12 cellular contexts compared by ENCODE assay signal in the genomic region with DNA sequence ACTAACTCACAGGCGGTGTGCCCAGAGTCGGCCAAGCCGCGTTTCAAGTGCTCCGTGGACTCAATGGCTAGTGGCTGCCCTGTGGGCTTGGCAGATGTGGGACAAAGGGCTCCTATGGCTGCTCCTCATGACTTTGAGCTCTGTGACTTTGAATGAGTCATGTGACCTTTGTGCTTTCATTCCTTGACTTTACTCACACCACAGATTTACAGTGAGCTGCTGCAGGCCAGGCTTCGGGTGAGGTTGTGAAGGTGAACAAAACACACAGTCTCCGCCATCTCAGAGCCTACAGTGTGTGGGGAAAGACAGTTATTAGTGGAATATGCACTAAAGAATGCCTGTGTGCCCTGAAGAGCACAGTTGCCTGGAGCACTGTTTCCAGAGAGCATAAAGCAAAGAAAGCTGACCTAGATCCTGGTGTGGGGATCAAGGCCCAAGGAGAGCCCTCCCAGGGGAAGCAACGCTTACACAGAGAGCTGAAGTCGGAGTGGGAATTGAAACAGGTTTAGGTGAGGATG. TPM values are rescaled to one million over a fixed set of nuclear protein-coding genes. Genes with fewer than 3 reads are reported as not detected.
A peak's percentile ranks its signal among the peaks of the same experiment; 100 is the strongest.
DNase-seq lines count a peak whose midpoint lies in the region; ATAC-seq and TF ChIP-seq lines count a peak whose summit lies in the region.
"Had no signal": no experiment of that assay in that cellular context is flagged by ENCODE, and none has a peak within 500 bp of the region (broad histone marks: within the 10 kb centered on the region; RNA-seq: fewer than 3 reads in every experiment).

No MANE protein-coding gene starts in this region.

- no peak for TF ChIP-seq EP300 in SK-N-SH (IDR thresholded peaks at IDR 0.05; ENCODE audit: borderline replicate concordance in 1 of 2, low read depth in 1 of 2, low read length in 1 of 2)

- peak; percentile 65 for ATAC-seq in activated naive CD8-positive, alpha-beta T cell treated with anti-CD3 and anti-CD28 coated beads, Interleukin-2, amount 50 U/mL, for 24 hours

- H3K4me3 Mint-ChIP-seq in activated naive CD8-positive, alpha-beta T cell treated with anti-CD3 and anti-CD28 coated beads, Interleukin-2, amount 50 U/mL, for 24 hours: no peak overlapping the region
- H3K4me3 Mint-ChIP-seq in activated naive CD8-positive, alpha-beta T cell treated with anti-CD3 and anti-CD28 coated beads for 36 hours: no peak overlapping the region
- H3K4me3 Mint-ChIP-seq: activated B cell treated with CpG ODN at 0.5 μM for 24 hours, memory B cell had no signal

- H3K36me3 ChIP-seq in breast epithelium (no peaks in the 10 kb centered on the region), SK-N-SH (replicated peaks in 1 of 2; ENCODE audit: control insufficient read depth in 1 of 2, insufficient read depth in 2 of 2, low read length in 1 of 2) (no peaks in the 10 kb centered on the region)
- H3K36me3 ChIP-seq: sigmoid colon had no signal

- POLR2A ChIA-PET in SK-N-SH (lab: Yijun Ruan, JAX): no interaction called here

- TF ChIP-seq RAD21 in SK-N-SH (IDR thresholded peaks at IDR 0.05; ENCODE audit: low read length): no peak

- no peak for DNase-seq in activated naive CD8-positive, alpha-beta T cell treated with anti-CD3 and anti-CD28 coated beads, Interleukin-2, amount 50 U/mL, for 24 hours
- DNase-seq in activated naive CD8-positive, alpha-beta T cell treated with anti-CD3 and anti-CD28 coated beads for 36 hours: no peak
- DNase-seq in amniotic epithelial cell (ENCODE audit: low read depth): peak; percentile 28
- peak; percentile 32 for DNase-seq in kidney glomerular epithelial cell (lab: John Stamatoyannopoulos, UW)
- peak in 23 of 49 donors; percentile 8 to 59 (median 29) for DNase-seq in substantia nigra (lab: John Stamatoyannopoulos, UW)
- DNase-seq in breast epithelium (ENCODE audit: low spot score in 2 of 2): no peak
- no peak for DNase-seq in SK-N-SH
- DNase-seq in GM20000 (ENCODE audit: low spot score): no peak
- DNase-seq: activated B cell treated with CpG ODN at 0.5 μM for 24 hours, erythroblast, sigmoid colon had no signal

- no peaks in the 10 kb centered on the region for H4K20me1 ChIP-seq in SK-N-SH (ENCODE audit: insufficient read depth)

- H3K27me3 ChIP-seq in breast epithelium (no peaks in the 10 kb centered on the region), SK-N-SH (ENCODE audit: insufficient read depth) (no peaks in the 10 kb centered on the region)
- H3K27me3 ChIP-seq: sigmoid colon had no signal

- H3K4me2 ChIP-seq in SK-N-SH: no peak overlapping the region

- H3K27ac Mint-ChIP-seq in activated naive CD8-positive, alpha-beta T cell treated with anti-CD3 and anti-CD28 coated beads, Interleukin-2, amount 50 U/mL, for 24 hours: no peak overlapping the region
- no peak overlapping the region for H3K27ac Mint-ChIP-seq in activated naive CD8-positive, alpha-beta T cell treated with anti-CD3 and anti-CD28 coated beads for 36 hours
- H3K27ac Mint-ChIP-seq: activated B cell treated with CpG ODN at 0.5 μM for 24 hours, memory B cell had no signal

- H3K4me1 ChIP-seq in breast epithelium (no peaks in the 10 kb centered on the region), SK-N-SH (ENCODE audit: control insufficient read depth in 1 of 2, insufficient read depth in 2 of 2, low read depth in 1 of 2, low read length in 1 of 2) (no peaks in the 10 kb centered on the region)

- H3K9me3 ChIP-seq in breast epithelium: no peaks in the 10 kb centered on the region
- no peaks in the 10 kb centered on the region for H3K9me3 ChIP-seq in SK-N-SH
- H3K9me3 ChIP-seq: sigmoid colon had no signal

- CTCF ChIA-PET in SK-N-SH (lab: Yijun Ruan, JAX): interaction anchor here (1.6 to 2.5 kb wide), 3 partner anchors 46 to 221 kb away, joined by 4 to 25 read pairs (median 5); no protein-coding TSS in a partner anchor

- H3K79me2 ChIP-seq in SK-N-SH (ENCODE audit: insufficient read depth): no peaks in the 10 kb centered on the region

- WGBS in SK-N-SH (ENCODE audit: low lambda C conversion rate): 92% methylated on average over 9 of the region's 9 CpGs

- no peaks in the 10 kb centered on the region for H3K9me3 Mint-ChIP-seq in activated naive CD8-positive, alpha-beta T cell treated with anti-CD3 and anti-CD28 coated beads, Interleukin-2, amount 50 U/mL, for 24 hours
- no peaks in the 10 kb centered on the region for H3K9me3 Mint-ChIP-seq in activated naive CD8-positive, alpha-beta T cell treated with anti-CD3 and anti-CD28 coated beads for 36 hours
- H3K9me3 Mint-ChIP-seq: activated B cell treated with CpG ODN at 0.5 μM for 24 hours, memory B cell had no signal

- H3K4me1 Mint-ChIP-seq in activated naive CD8-positive, alpha-beta T cell treated with anti-CD3 and anti-CD28 coated beads, Interleukin-2, amount 50 U/mL, for 24 hours: peaks cover 14% of the 10 kb centered on the region
- H3K4me1 Mint-ChIP-seq in activated naive CD8-positive, alpha-beta T cell treated with anti-CD3 and anti-CD28 coated beads for 36 hours: peaks cover 6% of the 10 kb centered on the region

- TF ChIP-seq CTCF in breast epithelium (IDR thresholded peaks at IDR 0.05) (no peak), SK-N-SH (IDR thresholded peaks at IDR 0.05) (no peak), GM20000 (IDR thresholded peaks at IDR 0.05; ENCODE audit: extremely low read depth, missing control alignments) (no peak)

- intact Hi-C loops in breast epithelium (cut with DNase I; ENCODE audit: low total_unique reads): no loop called here

- H3K9me2 ChIP-seq in SK-N-SH: no peaks in the 10 kb centered on the region

- H3K27ac ChIP-seq in substantia nigra (ENCODE audit: low read depth, low read length, poor library complexity, severe bottlenecking) (peak overlapping the region; percentile 56), breast epithelium (no peak overlapping the region), SK-N-SH (ENCODE audit: low read depth in 2 of 2, low read length in 1 of 2) (no peak overlapping the region)

- no peaks in the 10 kb centered on the region for H3K27me3 Mint-ChIP-seq in activated naive CD8-positive, alpha-beta T cell treated with anti-CD3 and anti-CD28 coated beads, Interleukin-2, amount 50 U/mL, for 24 hours
- no peaks in the 10 kb centered on the region for H3K27me3 Mint-ChIP-seq in activated naive CD8-positive, alpha-beta T cell treated with anti-CD3 and anti-CD28 coated beads for 36 hours

- no peak overlapping the region for H3K9ac ChIP-seq in SK-N-SH

- no peaks in the 10 kb centered on the region for H3F3A ChIP-seq in SK-N-SH (replicated peaks; ENCODE audit: insufficient read depth)

- H3K4me3 ChIP-seq in breast epithelium (no peak overlapping the region), SK-N-SH (ENCODE audit: low read depth in 2 of 2, low read length in 1 of 2) (no peak overlapping the region)
- H3K4me3 ChIP-seq: sigmoid colon had no signal

- no peaks in the 10 kb centered on the region for H3K36me3 Mint-ChIP-seq in activated naive CD8-positive, alpha-beta T cell treated with anti-CD3 and anti-CD28 coated beads, Interleukin-2, amount 50 U/mL, for 24 hours (ENCODE audit: low read depth)
- no peaks in the 10 kb centered on the region for H3K36me3 Mint-ChIP-seq in activated naive CD8-positive, alpha-beta T cell treated with anti-CD3 and anti-CD28 coated beads for 36 hours
- H3K36me3 Mint-ChIP-seq: memory B cell had no signal

- no peak for TF ChIP-seq POLR2A in breast epithelium (IDR thresholded peaks at IDR 0.05)

- no peak overlapping the region for H2AFZ ChIP-seq in SK-N-SH (ENCODE audit: low read depth)

TF ChIP-seq in SK-N-SH, 30 proteins besides CTCF, POLR2A, EP300 and RAD21 (continues in another document):
- TF ChIP-seq, protein P1, sequence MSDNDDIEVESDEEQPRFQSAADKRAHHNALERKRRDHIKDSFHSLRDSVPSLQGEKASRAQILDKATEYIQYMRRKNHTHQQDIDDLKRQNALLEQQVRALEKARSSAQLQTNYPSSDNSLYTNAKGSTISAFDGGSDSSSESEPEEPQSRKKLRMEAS (IDR thresholded peaks at IDR 0.05; ENCODE audit: low read depth): no peak
- TF ChIP-seq TCF12 (IDR thresholded peaks at IDR 0.05) (no peak), GABPA (IDR thresholded peaks at IDR 0.05; ENCODE audit: low read depth) (no peak), RCOR1 (IDR thresholded peaks at IDR 0.05; ENCODE audit: low read length) (no peak), MEF2A (IDR thresholded peaks at IDR 0.05; ENCODE audit: borderline replicate concordance, low read depth) (no peak)
- TF ChIP-seq, protein P2, sequence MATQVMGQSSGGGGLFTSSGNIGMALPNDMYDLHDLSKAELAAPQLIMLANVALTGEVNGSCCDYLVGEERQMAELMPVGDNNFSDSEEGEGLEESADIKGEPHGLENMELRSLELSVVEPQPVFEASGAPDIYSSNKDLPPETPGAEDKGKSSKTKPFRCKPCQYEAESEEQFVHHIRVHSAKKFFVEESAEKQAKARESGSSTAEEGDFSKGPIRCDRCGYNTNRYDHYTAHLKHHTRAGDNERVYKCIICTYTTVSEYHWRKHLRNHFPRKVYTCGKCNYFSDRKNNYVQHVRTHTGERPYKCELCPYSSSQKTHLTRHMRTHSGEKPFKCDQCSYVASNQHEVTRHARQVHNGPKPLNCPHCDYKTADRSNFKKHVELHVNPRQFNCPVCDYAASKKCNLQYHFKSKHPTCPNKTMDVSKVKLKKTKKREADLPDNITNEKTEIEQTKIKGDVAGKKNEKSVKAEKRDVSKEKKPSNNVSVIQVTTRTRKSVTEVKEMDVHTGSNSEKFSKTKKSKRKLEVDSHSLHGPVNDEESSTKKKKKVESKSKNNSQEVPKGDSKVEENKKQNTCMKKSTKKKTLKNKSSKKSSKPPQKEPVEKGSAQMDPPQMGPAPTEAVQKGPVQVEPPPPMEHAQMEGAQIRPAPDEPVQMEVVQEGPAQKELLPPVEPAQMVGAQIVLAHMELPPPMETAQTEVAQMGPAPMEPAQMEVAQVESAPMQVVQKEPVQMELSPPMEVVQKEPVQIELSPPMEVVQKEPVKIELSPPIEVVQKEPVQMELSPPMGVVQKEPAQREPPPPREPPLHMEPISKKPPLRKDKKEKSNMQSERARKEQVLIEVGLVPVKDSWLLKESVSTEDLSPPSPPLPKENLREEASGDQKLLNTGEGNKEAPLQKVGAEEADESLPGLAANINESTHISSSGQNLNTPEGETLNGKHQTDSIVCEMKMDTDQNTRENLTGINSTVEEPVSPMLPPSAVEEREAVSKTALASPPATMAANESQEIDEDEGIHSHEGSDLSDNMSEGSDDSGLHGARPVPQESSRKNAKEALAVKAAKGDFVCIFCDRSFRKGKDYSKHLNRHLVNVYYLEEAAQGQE (IDR thresholded peaks at IDR 0.05; ENCODE audit: low read depth, low read length): no peak

RNA-seq across cellular contexts. Expression of a gene that starts 29.7 kb away (rescaled TPM):
- total RNA-seq in activated naive CD8-positive, alpha-beta T cell treated with anti-CD3 and anti-CD28 coated beads for 36 hours: 10 to 100 TPM; 17.1 to 18.8 TPM
- 10 to 100 TPM; 24.2 to 38.9 (median 26.2) TPM for total RNA-seq in breast epithelium
- 8.4 and 10.6 TPM in 2 replicates for polyA plus RNA-seq in SK-N-SH (2012; rRNA removed)
- 10.7 and 11.2 TPM in 2 replicates for polyA plus RNA-seq in SK-N-SH (2012; cell fraction: cytosol; rRNA removed)
- polyA plus RNA-seq in SK-N-SH (2012; cell fraction: nucleus; rRNA removed): 13.1 and 19.2 TPM in 2 replicates

Comparison
In these comparisons a context has a peak if more than half of its experiments do, and no peak if none do; other contexts are left out.
1. DNase-seq: peak in amniotic epithelial cell (single experiment) and kidney glomerular epithelial cell (single experiment); none in activated naive CD8-positive, alpha-beta T cell treated with anti-CD3 and anti-CD28 coated beads, Interleukin-2, amount 50 U/mL, for 24 hours (single experiment), activated naive CD8-positive, alpha-beta T cell treated with anti-CD3 and anti-CD28 coated beads for 36 hours (single experiment), breast epithelium (0 of 2), SK-N-SH (single experiment) and GM20000 (single experiment).